ENCODE assay signal across 19 cellular contexts in genomic region chr3:120072867-120073525, GRCh38. TPM values are rescaled to one million over a fixed set of nuclear protein-coding genes. Genes with fewer than 3 reads are reported as not detected.
A peak's percentile ranks its signal among the peaks of the same experiment; 100 is the strongest.
DNase-seq lines count a peak whose midpoint lies in the region; ATAC-seq and TF ChIP-seq lines count a peak whose summit lies in the region.
"Had no signal": no experiment of that assay in that cellular context is flagged by ENCODE, and none has a peak within 500 bp of the region (broad histone marks: within the 10 kb centered on the region; RNA-seq: fewer than 3 reads in every experiment).

No MANE protein-coding gene starts in this region.

- no peaks in the 10 kb centered on the region for H3K9me3 ChIP-seq in CD8-positive, alpha-beta T cell (ENCODE audit: low read length)
- H3K9me3 ChIP-seq: vagina had no signal

- intact Hi-C loops in CD8-positive, alpha-beta T cell (cut with DNase I, micrococcal nuclease): no loop called here
- intact Hi-C loops in activated T-helper 1 cell treated with anti-CD3 and anti-CD28 coated beads, Interleukin-12 subunit alpha, Interleukin-12 subunit beta, Interleukin-2, Interleukin-4 antibody, amounts not matched to agents 30 ng/mL and 10 ng/mL and 1 ng/mL, durations not matched to agents 14 hours and 24 hours and 36 hours (cut with micrococcal nuclease): no loop called here

- H3K4me3 Mint-ChIP-seq in CD8-positive, alpha-beta T cell: no peak overlapping the region
- no peak overlapping the region for H3K4me3 Mint-ChIP-seq in activated T-helper 1 cell treated with anti-CD3 and anti-CD28 coated beads, Interleukin-12 subunit alpha, Interleukin-12 subunit beta, Interleukin-2, Interleukin-4 antibody, amounts not matched to agents 30 ng/mL and 10 ng/mL and 1 ng/mL, durations not matched to agents 14 hours and 24 hours and 36 hours
- H3K4me3 Mint-ChIP-seq: activated naive CD8-positive, alpha-beta T cell had no signal

- POLR2A ChIA-PET in CD8-positive, alpha-beta T cell (lab: Charles Lee): interaction anchor here (0.5 to 0.9 kb wide), 2 partner anchors 21 to 116 kb away, joined by 3 read pairs; partner anchors contain the start of gene GSK3B

- peaks cover 13% of the 10 kb centered on the region for H3K36me3 Mint-ChIP-seq in CD8-positive, alpha-beta T cell
- H3K36me3 Mint-ChIP-seq in activated T-helper 1 cell treated with anti-CD3 and anti-CD28 coated beads, Interleukin-12 subunit alpha, Interleukin-12 subunit beta, Interleukin-2, Interleukin-4 antibody, amounts not matched to agents 30 ng/mL and 10 ng/mL and 1 ng/mL, durations not matched to agents 14 hours and 24 hours and 36 hours (ENCODE audit: low read depth): peaks cover 6% of the 10 kb centered on the region

- H3K9me3 Mint-ChIP-seq in CD8-positive, alpha-beta T cell: no peaks in the 10 kb centered on the region
- H3K9me3 Mint-ChIP-seq in activated T-helper 1 cell treated with anti-CD3 and anti-CD28 coated beads, Interleukin-12 subunit alpha, Interleukin-12 subunit beta, Interleukin-2, Interleukin-4 antibody, amounts not matched to agents 30 ng/mL and 10 ng/mL and 1 ng/mL, durations not matched to agents 14 hours and 24 hours and 36 hours: no peaks in the 10 kb centered on the region

- no peak for DNase-seq in CD8-positive, alpha-beta T cell
- DNase-seq in left lobe of liver (ENCODE audit: low spot score): no peak
- no peak for DNase-seq in activated T-helper 1 cell treated with anti-CD3 and anti-CD28 coated beads, Interleukin-12 subunit alpha, Interleukin-12 subunit beta, Interleukin-2, Interleukin-4 antibody, amounts not matched to agents 30 ng/mL and 10 ng/mL and 1 ng/mL, durations not matched to agents 14 hours and 24 hours and 36 hours (ENCODE audit: low spot score)
- DNase-seq in coronary artery (ENCODE audit: low spot score): no peak
- no peak for DNase-seq in SW 1271 (lab: John Stamatoyannopoulos, UW)
- no peak for DNase-seq in activated CD4-positive, CD25-positive, alpha-beta regulatory T cell (lab: John Stamatoyannopoulos, UW)
- DNase-seq: activated CD4-positive, alpha-beta T cell treated with anti-CD3 and anti-CD28 coated beads for 48 hours; activated T-cell treated with anti-CD3 and anti-CD28 coated beads for 4 hours; AML-193; DMS153; midbrain; NCI-H748 treated with DMSO at 0.1 percent for 48 hours; Right ventricle myocardium superior; stimulated activated naive CD8-positive, alpha-beta T cell treated with anti-CD3 and anti-CD28 coated beads, Interleukin-15, Interleukin-2, amounts not matched to agents 100 U/mL and 50 U/mL, for 24 hours; T-helper 2 cell had no signal

- no peak overlapping the region for H3K4me3 ChIP-seq in CD8-positive, alpha-beta T cell (ENCODE audit: low read depth, low read length)
- H3K4me3 ChIP-seq in coronary artery: no peak overlapping the region
- H3K4me3 ChIP-seq: vagina had no signal

- H3K4me1 ChIP-seq in CD8-positive, alpha-beta T cell (ENCODE audit: insufficient read depth, low read length): peaks cover 28% of the 10 kb centered on the region

- no peaks in the 10 kb centered on the region for H3K27me3 Mint-ChIP-seq in CD8-positive, alpha-beta T cell (ENCODE audit: low read depth)
- H3K27me3 Mint-ChIP-seq in activated T-helper 1 cell treated with anti-CD3 and anti-CD28 coated beads, Interleukin-12 subunit alpha, Interleukin-12 subunit beta, Interleukin-2, Interleukin-4 antibody, amounts not matched to agents 30 ng/mL and 10 ng/mL and 1 ng/mL, durations not matched to agents 14 hours and 24 hours and 36 hours (ENCODE audit: insufficient read depth): no peaks in the 10 kb centered on the region
- H3K27me3 Mint-ChIP-seq: activated naive CD8-positive, alpha-beta T cell had no signal

- ATAC-seq in CD8-positive, alpha-beta T cell: no peak
- ATAC-seq in GM21723 (IDR thresholded peaks at IDR 0.05; ENCODE audit: unreplicated experiment) (peak; percentile 55), left lobe of liver (peak; percentile 69)
- ATAC-seq: stimulated activated naive CD8-positive, alpha-beta T cell treated with anti-CD3 and anti-CD28 coated beads, Interleukin-15, Interleukin-2, amounts not matched to agents 100 U/mL and 50 U/mL, for 24 hours had no signal

- H3K27me3 ChIP-seq in CD8-positive, alpha-beta T cell (ENCODE audit: insufficient read depth, low read length): no peaks in the 10 kb centered on the region
- H3K27me3 ChIP-seq: vagina had no signal

- CTCF ChIA-PET in CD8-positive, alpha-beta T cell (lab: Charles Lee): interaction anchor here (0.9 kb wide), 1 partner anchor 722 kb away, joined by 3 read pairs; no protein-coding TSS in a partner anchor

- H3K4me1 Mint-ChIP-seq in CD8-positive, alpha-beta T cell (ENCODE audit: low read depth): peaks cover 72% of the 10 kb centered on the region
- H3K4me1 Mint-ChIP-seq in activated T-helper 1 cell treated with anti-CD3 and anti-CD28 coated beads, Interleukin-12 subunit alpha, Interleukin-12 subunit beta, Interleukin-2, Interleukin-4 antibody, amounts not matched to agents 30 ng/mL and 10 ng/mL and 1 ng/mL, durations not matched to agents 14 hours and 24 hours and 36 hours (ENCODE audit: low read depth): peaks cover 10% of the 10 kb centered on the region

- peak overlapping the region; percentile 27 for H3K27ac Mint-ChIP-seq in CD8-positive, alpha-beta T cell
- no peak overlapping the region for H3K27ac Mint-ChIP-seq in activated T-helper 1 cell treated with anti-CD3 and anti-CD28 coated beads, Interleukin-12 subunit alpha, Interleukin-12 subunit beta, Interleukin-2, Interleukin-4 antibody, amounts not matched to agents 30 ng/mL and 10 ng/mL and 1 ng/mL, durations not matched to agents 14 hours and 24 hours and 36 hours

- no peak for TF ChIP-seq CTCF in CD8-positive, alpha-beta T cell (IDR thresholded peaks at IDR 0.05)
- TF ChIP-seq CTCF in VCaP (conservative IDR thresholded peaks at IDR 0.05): peak; percentile 43
- TF ChIP-seq CTCF in coronary artery (IDR thresholded peaks at IDR 0.05): no peak

- H3K27ac ChIP-seq in CD8-positive, alpha-beta T cell (ENCODE audit: low read depth, low read length): no peak overlapping the region
- H3K27ac ChIP-seq in VCaP: no peak overlapping the region
- H3K27ac ChIP-seq in coronary artery: no peak overlapping the region
- H3K27ac ChIP-seq: vagina had no signal

- H3K36me3 ChIP-seq in CD8-positive, alpha-beta T cell (ENCODE audit: insufficient read depth, low read length): no peaks in the 10 kb centered on the region
- H3K36me3 ChIP-seq: vagina had no signal

RNA-seq across cellular contexts. Expression of gene GSK3B, which starts 21.3 kb away (rescaled TPM):
- total RNA-seq in CD8-positive, alpha-beta T cell: 10 to 100 TPM; 21.9 to 23.3 TPM
- total RNA-seq in left lobe of liver: 12.7 TPM
- 34.1 and 34.7 TPM in 2 replicates for total RNA-seq in activated T-helper 1 cell treated with anti-CD3 and anti-CD28 coated beads, Interleukin-12 subunit alpha, Interleukin-12 subunit beta, Interleukin-2, Interleukin-4 antibody, amounts not matched to agents 30 ng/mL and 10 ng/mL and 1 ng/mL, durations not matched to agents 14 hours and 24 hours and 36 hours
